Comparison of ENCODE assay signal across 1 cellular context in genomic region chr3:4758957-4759656, GRCh38.
TF ChIP-seq lines count a peak whose summit lies in the region.

No MANE protein-coding gene starts in this region.

TF ChIP-seq in GM12878, 131 proteins besides CTCF, POLR2A, EP300 and RAD21 (continued from another document and continues in another):
- TF ChIP-seq SKIL (IDR thresholded peaks at IDR 0.05; ENCODE audit: low read depth, poor library complexity, severe bottlenecking) (no peak), HDAC2 (IDR thresholded peaks at IDR 0.05) (no peak), POLR2AphosphoS5 (IDR thresholded peaks at IDR 0.05; ENCODE audit: low read length) (0 out of 2 replicates have a peak, but pooled peaks have one; percentile 43), ZNF274 (IDR thresholded peaks at IDR 0.05; ENCODE audit: insufficient read depth, insufficient read length) (no peak), RELA (IDR thresholded peaks at IDR 0.05; ENCODE audit: borderline replicate concordance, partially characterized antibody) (no peak), PAX5 (IDR thresholded peaks at IDR 0.05; ENCODE audit: borderline replicate concordance, low read depth, low read length) (no peak), CHD4 (IDR thresholded peaks at IDR 0.05) (no peak), BCL11A (IDR thresholded peaks at IDR 0.05; ENCODE audit: low read depth, low read length) (no peak), NBN (IDR thresholded peaks at IDR 0.05) (no peak), SIX5 (IDR thresholded peaks at IDR 0.05; ENCODE audit: low read depth, low read length, severe bottlenecking) (no peak), BHLHE40 (IDR thresholded peaks at IDR 0.05; ENCODE audit: borderline replicate concordance in 1 of 2, low read depth in 2 of 2, low read length in 1 of 2) (no peak), EZH2 (IDR thresholded peaks at IDR 0.05; ENCODE audit: borderline replicate concordance, control insufficient read depth, low read depth, low read length) (no peak), E2F8 (IDR thresholded peaks at IDR 0.05; ENCODE audit: low read depth, partially characterized antibody) (no peak), ATF3 (IDR thresholded peaks at IDR 0.05; ENCODE audit: borderline replicate concordance, extremely low read depth, low read depth, low read length) (no peak), POLR2AphosphoS2 (IDR thresholded peaks at IDR 0.05; ENCODE audit: low read depth, low read length) (0 out of 2 replicates have a peak, but pooled peaks have one; percentile 53), LARP7 (IDR thresholded peaks at IDR 0.05) (no peak), IRF4 (IDR thresholded peaks at IDR 0.05; ENCODE audit: low read depth, low read length) (no peak), RAD51 (IDR thresholded peaks at IDR 0.05) (no peak), CBX5 (IDR thresholded peaks at IDR 0.05; ENCODE audit: low read depth) (no peak), RFX5 (IDR thresholded peaks at IDR 0.05; ENCODE audit: low read depth, low read length) (no peak), GABPA (IDR thresholded peaks at IDR 0.05; ENCODE audit: low read depth) (no peak), HDGF (IDR thresholded peaks at IDR 0.05) (no peak), BACH1 (IDR thresholded peaks at IDR 0.05; ENCODE audit: borderline replicate concordance) (peak; percentile 62), MYC (IDR thresholded peaks at IDR 0.05; ENCODE audit: insufficient read depth, insufficient read length, insufficient replicate concordance, low read length, severe bottlenecking) (no peak), CHD1 (IDR thresholded peaks at IDR 0.05; ENCODE audit: low read depth, low read length) (no peak), SIN3A (IDR thresholded peaks at IDR 0.05; ENCODE audit: low read depth, low read length) (no peak; the same call in 1 of the 2 replicates), SMC3 (IDR thresholded peaks at IDR 0.05; ENCODE audit: borderline replicate concordance, low read length) (no peak), STAT1 (conservative IDR thresholded peaks at IDR 0.05) (no peak), KDM1A (IDR thresholded peaks at IDR 0.05; ENCODE audit: borderline replicate concordance) (no peak), BMI1 (IDR thresholded peaks at IDR 0.05; ENCODE audit: borderline replicate concordance) (peak; percentile 15; the same call in 1 of the 2 replicates), PAX8 (IDR thresholded peaks at IDR 0.05) (no peak), ASH2L (IDR thresholded peaks at IDR 0.05; ENCODE audit: borderline replicate concordance, low read depth) (no peak), CREB1 (IDR thresholded peaks at IDR 0.05; ENCODE audit: low read depth) (no peak), SMAD5 (IDR thresholded peaks at IDR 0.05; ENCODE audit: low read depth) (no peak), TCF7 (IDR thresholded peaks at IDR 0.05; ENCODE audit: borderline replicate concordance) (no peak), SP1 (IDR thresholded peaks at IDR 0.05; ENCODE audit: low read depth, low read length) (no peak), PRDM15 (CRISPR knock-in tag; IDR thresholded peaks at IDR 0.05) (peak; percentile 24; the same call in 1 of the 2 replicates), SREBF1 (IDR thresholded peaks at IDR 0.05; ENCODE audit: low read length) (no peak), HDAC6 (IDR thresholded peaks at IDR 0.05; ENCODE audit: unreplicated experiment) (no peak), GATAD2B (conservative IDR thresholded peaks at IDR 0.05; ENCODE audit: low read depth) (no peak)
- TF ChIP-seq, protein P1, sequence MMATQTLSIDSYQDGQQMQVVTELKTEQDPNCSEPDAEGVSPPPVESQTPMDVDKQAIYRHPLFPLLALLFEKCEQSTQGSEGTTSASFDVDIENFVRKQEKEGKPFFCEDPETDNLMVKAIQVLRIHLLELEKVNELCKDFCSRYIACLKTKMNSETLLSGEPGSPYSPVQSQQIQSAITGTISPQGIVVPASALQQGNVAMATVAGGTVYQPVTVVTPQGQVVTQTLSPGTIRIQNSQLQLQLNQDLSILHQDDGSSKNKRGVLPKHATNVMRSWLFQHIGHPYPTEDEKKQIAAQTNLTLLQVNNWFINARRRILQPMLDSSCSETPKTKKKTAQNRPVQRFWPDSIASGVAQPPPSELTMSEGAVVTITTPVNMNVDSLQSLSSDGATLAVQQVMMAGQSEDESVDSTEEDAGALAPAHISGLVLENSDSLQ (IDR thresholded peaks at IDR 0.05) = peak; percentile 35; the same call in 1 of the 2 replicates
- TF ChIP-seq, protein P2, sequence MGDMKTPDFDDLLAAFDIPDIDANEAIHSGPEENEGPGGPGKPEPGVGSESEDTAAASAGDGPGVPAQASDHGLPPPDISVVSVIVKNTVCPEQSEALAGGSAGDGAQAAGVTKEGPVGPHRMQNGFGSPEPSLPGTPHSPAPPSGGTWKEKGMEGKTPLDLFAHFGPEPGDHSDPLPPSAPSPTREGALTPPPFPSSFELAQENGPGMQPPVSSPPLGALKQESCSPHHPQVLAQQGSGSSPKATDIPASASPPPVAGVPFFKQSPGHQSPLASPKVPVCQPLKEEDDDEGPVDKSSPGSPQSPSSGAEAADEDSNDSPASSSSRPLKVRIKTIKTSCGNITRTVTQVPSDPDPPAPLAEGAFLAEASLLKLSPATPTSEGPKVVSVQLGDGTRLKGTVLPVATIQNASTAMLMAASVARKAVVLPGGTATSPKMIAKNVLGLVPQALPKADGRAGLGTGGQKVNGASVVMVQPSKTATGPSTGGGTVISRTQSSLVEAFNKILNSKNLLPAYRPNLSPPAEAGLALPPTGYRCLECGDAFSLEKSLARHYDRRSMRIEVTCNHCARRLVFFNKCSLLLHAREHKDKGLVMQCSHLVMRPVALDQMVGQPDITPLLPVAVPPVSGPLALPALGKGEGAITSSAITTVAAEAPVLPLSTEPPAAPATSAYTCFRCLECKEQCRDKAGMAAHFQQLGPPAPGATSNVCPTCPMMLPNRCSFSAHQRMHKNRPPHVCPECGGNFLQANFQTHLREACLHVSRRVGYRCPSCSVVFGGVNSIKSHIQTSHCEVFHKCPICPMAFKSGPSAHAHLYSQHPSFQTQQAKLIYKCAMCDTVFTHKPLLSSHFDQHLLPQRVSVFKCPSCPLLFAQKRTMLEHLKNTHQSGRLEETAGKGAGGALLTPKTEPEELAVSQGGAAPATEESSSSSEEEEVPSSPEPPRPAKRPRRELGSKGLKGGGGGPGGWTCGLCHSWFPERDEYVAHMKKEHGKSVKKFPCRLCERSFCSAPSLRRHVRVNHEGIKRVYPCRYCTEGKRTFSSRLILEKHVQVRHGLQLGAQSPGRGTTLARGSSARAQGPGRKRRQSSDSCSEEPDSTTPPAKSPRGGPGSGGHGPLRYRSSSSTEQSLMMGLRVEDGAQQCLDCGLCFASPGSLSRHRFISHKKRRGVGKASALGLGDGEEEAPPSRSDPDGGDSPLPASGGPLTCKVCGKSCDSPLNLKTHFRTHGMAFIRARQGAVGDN (IDR thresholded peaks at IDR 0.05) = peak; percentile 45; the same call in 1 of the 2 replicates
- TF ChIP-seq, protein P3, sequence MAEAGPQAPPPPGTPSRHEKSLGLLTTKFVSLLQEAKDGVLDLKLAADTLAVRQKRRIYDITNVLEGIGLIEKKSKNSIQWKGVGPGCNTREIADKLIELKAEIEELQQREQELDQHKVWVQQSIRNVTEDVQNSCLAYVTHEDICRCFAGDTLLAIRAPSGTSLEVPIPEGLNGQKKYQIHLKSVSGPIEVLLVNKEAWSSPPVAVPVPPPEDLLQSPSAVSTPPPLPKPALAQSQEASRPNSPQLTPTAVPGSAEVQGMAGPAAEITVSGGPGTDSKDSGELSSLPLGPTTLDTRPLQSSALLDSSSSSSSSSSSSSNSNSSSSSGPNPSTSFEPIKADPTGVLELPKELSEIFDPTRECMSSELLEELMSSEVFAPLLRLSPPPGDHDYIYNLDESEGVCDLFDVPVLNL (IDR thresholded peaks at IDR 0.05; ENCODE audit: low read depth, low read length) = no peak
- TF ChIP-seq, protein P4, sequence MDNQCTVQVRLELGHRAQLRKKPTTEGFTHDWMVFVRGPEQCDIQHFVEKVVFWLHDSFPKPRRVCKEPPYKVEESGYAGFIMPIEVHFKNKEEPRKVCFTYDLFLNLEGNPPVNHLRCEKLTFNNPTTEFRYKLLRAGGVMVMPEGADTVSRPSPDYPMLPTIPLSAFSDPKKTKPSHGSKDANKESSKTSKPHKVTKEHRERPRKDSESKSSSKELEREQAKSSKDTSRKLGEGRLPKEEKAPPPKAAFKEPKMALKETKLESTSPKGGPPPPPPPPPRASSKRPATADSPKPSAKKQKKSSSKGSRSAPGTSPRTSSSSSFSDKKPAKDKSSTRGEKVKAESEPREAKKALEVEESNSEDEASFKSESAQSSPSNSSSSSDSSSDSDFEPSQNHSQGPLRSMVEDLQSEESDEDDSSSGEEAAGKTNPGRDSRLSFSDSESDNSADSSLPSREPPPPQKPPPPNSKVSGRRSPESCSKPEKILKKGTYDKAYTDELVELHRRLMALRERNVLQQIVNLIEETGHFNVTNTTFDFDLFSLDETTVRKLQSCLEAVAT (IDR thresholded peaks at IDR 0.05) = peak; percentile 6
- TF ChIP-seq, protein P5, sequence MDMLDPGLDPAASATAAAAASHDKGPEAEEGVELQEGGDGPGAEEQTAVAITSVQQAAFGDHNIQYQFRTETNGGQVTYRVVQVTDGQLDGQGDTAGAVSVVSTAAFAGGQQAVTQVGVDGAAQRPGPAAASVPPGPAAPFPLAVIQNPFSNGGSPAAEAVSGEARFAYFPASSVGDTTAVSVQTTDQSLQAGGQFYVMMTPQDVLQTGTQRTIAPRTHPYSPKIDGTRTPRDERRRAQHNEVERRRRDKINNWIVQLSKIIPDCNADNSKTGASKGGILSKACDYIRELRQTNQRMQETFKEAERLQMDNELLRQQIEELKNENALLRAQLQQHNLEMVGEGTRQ (IDR thresholded peaks at IDR 0.05; ENCODE audit: borderline replicate concordance, low read depth, low read length) = no peak
- TF ChIP-seq, protein P6, sequence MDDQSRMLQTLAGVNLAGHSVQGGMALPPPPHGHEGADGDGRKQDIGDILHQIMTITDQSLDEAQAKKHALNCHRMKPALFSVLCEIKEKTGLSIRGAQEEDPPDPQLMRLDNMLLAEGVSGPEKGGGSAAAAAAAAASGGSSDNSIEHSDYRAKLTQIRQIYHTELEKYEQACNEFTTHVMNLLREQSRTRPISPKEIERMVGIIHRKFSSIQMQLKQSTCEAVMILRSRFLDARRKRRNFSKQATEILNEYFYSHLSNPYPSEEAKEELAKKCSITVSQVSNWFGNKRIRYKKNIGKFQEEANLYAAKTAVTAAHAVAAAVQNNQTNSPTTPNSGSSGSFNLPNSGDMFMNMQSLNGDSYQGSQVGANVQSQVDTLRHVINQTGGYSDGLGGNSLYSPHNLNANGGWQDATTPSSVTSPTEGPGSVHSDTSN (IDR thresholded peaks at IDR 0.05; ENCODE audit: insufficient replicate concordance, low read depth, low read length) = no peak
